ENCODE assay signal across 8 cellular contexts in the genomic region with DNA sequence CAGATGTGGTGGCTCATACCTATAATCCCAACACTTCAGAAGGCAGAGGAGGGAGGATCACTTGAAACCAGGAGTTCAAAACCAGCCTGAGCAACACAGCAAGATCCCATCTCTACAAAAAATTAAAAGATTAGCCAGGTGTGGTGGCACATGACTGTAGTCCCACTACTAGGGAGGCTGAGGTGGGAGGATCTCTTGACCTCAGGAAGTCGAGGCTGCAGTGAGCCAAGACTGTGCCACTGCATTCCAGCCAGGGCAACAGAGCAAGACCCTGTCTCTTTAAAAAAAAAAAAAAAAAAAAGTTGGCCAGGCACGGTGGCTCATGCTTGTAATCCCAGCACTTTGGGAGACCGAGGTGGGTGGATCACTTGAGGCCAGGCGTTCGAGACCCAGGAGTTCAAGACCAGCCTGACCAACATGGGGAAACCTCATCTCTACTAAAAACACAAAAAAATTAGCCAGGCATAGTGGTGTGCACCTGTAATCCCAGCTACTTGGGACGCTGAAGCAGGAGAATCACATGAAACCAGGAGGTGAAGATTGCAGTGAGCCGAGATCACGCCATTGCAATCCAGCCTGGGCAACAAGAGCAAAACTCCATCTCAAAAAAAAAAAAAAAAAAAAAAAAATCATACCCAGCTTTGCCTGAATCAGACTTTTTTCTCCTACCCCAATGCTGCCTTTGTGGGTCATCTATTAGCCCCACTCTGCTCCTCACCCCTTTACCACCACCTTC. TPM values are rescaled to one million over a fixed set of nuclear protein-coding genes. Genes with fewer than 3 reads are reported as not detected.
DNase-seq lines count a peak whose midpoint lies in the region; ATAC-seq and TF ChIP-seq lines count a peak whose summit lies in the region.
"Not testable (repeated sequence)": the region's sequence is repeated elsewhere in the genome, so short reads cannot be mapped to it uniquely, and the experiment has no call there.

No MANE protein-coding gene starts in this region.

- H3K27me3 ChIP-seq in A673 (replicated peaks; ENCODE audit: insufficient read depth, low read depth, low read length, poor library complexity); body of pancreas; right cardiac atrium (ENCODE audit: control insufficient read depth, insufficient read depth); sigmoid colon; transverse colon: not testable (repeated sequence)

- intact Hi-C loops in A673 (cut with micrococcal nuclease; ENCODE audit: unreplicated experiment); body of pancreas (cut with DNase I); right cardiac atrium (cut with DNase I); transverse colon (cut with DNase I; ENCODE audit: low total_unique reads): not testable (repeated sequence)
- intact Hi-C loops in sigmoid colon (cut with DNase I), result loop anchor here (2.0 kb wide), 1 partner anchor 33 kb away; no protein-coding TSS in a partner anchor

- BruUV-seq in A673 (replicated peaks; lab: Mats Ljungman, UMichigan), result not testable (repeated sequence)

- not testable (repeated sequence) for H3K36me3 ChIP-seq in A673 (ENCODE audit: insufficient read depth, low read length, poor library complexity, severe bottlenecking); body of pancreas (replicated peaks in 1 of 2; ENCODE audit: insufficient read depth in 1 of 2, low read depth in 2 of 2); sigmoid colon; transverse colon

- POLR2A ChIA-PET in A673 (lab: Charles Lee; ENCODE audit: low non-redundant PET); RWPE1 (lab: Yijun Ruan, JAX; ENCODE audit: low non-redundant PET): not testable (repeated sequence)

- H3K4me1 Mint-ChIP-seq in nephron, result peaks cover 56% of the 10 kb centered on the region

- H3K27ac Mint-ChIP-seq in nephron, result peak overlapping the region; percentile 96 to 97 (median 97)

- H3K4me1 ChIP-seq in A673 (ENCODE audit: insufficient read depth, low read length, poor library complexity, severe bottlenecking) (peaks cover 58% of the 10 kb centered on the region), body of pancreas (peaks cover 80% of the 10 kb centered on the region), right cardiac atrium (ENCODE audit: control insufficient read depth, insufficient read depth, low read length) (peaks cover 23% of the 10 kb centered on the region), sigmoid colon (peaks cover 4 to 80% (median 78%) of the 10 kb centered on the region in 4 donors), transverse colon (peaks cover 46 to 71% (median 51%) of the 10 kb centered on the region in 4 donors)

- H3K4me3 ChIP-seq in A673 (ENCODE audit: low read depth, low read length, poor library complexity, severe bottlenecking); body of pancreas; fibroblast of mammary gland (ENCODE audit: control insufficient read depth, low read depth, low read length); right cardiac atrium (ENCODE audit: low read length); sigmoid colon; transverse colon: not testable (repeated sequence)

- not testable (repeated sequence) for TF ChIP-seq EP300 in sigmoid colon (IDR thresholded peaks at IDR 0.05); transverse colon (IDR thresholded peaks at IDR 0.05; ENCODE audit: low read depth)

- 51 to 59% methylated on average over 8 of the region's 8 CpGs for WGBS in body of pancreas, 2 donors
- WGBS in right cardiac atrium, result 63% methylated on average over 8 of the region's 8 CpGs
- WGBS in sigmoid colon, 2 donors, result 73 to 83% methylated on average over 8 of the region's 8 CpGs
- WGBS in transverse colon (ENCODE audit: low coverage in 1 of 2), 2 donors, result 51 to 72% methylated on average over 7 to 8 of the region's 8 CpGs

- not testable (repeated sequence) for ATAC-seq in body of pancreas, right cardiac atrium

- not testable (repeated sequence) for H3K4me3 Mint-ChIP-seq in nephron

- CTCF ChIA-PET in A673 (lab: Charles Lee), result not testable (repeated sequence)
- CTCF ChIA-PET in RWPE1 (lab: Yijun Ruan, JAX), result interaction anchor here (0.7 kb wide), 1 partner anchor 8 kb away, joined by 3 read pairs; no protein-coding TSS in a partner anchor

- H3K27ac ChIP-seq in A673 (ENCODE audit: low read depth, low read length, poor library complexity, severe bottlenecking) (peak overlapping the region; percentile 69), RWPE1 (peak overlapping the region; percentile 34; the same call in 1 of the 2 replicates), body of pancreas (peak overlapping the region; percentile 53 to 80 (median 72)), right cardiac atrium (ENCODE audit: low read length) (peak overlapping the region; percentile 38), sigmoid colon (peak overlapping the region; percentile 69 to 82 (median 74)), transverse colon (peak overlapping the region in 3 of 4 donors; percentile 34 to 72 (median 62))

- peaks cover 12% of the 10 kb centered on the region for H3K9me3 Mint-ChIP-seq in nephron

- H3K27me3 Mint-ChIP-seq in nephron (ENCODE audit: low read depth), result not testable (repeated sequence)

- in situ Hi-C loops in transverse colon (cut with MboI; ENCODE audit: low pct_ligation_motif_present in 1 of 4, low pct_unique_long_range_greater_than_20kb in 1 of 4, low sequenced_read_pairs in 3 of 4), result not testable (repeated sequence)

- DNase-seq in A673 (ENCODE audit: low spot score); RWPE1 (ENCODE audit: low spot score); body of pancreas; right cardiac atrium; sigmoid colon; transverse colon: not testable (repeated sequence)
- peak; percentile 22 for DNase-seq in fibroblast of mammary gland (ENCODE audit: low read depth)

- not testable (repeated sequence) for H3K9me3 ChIP-seq in A673 (ENCODE audit: low read depth, low read length, poor library complexity, severe bottlenecking); body of pancreas; right cardiac atrium (ENCODE audit: control insufficient read depth, low read length); sigmoid colon; transverse colon

- TF ChIP-seq CTCF in A673 (conservative IDR thresholded peaks at IDR 0.05; ENCODE audit: low read depth, low read length); RWPE1 (conservative IDR thresholded peaks at IDR 0.05; ENCODE audit: low read depth); body of pancreas (IDR thresholded peaks at IDR 0.05); fibroblast of mammary gland (conservative IDR thresholded peaks at IDR 0.05; ENCODE audit: control insufficient read depth, insufficient read depth, low read depth, low read length); nephron (IDR thresholded peaks at IDR 0.05; ENCODE audit: unreplicated experiment in 3 of 3); sigmoid colon (IDR thresholded peaks at IDR 0.05); transverse colon (IDR thresholded peaks at IDR 0.05): not testable (repeated sequence)

- TF ChIP-seq POLR2A in body of pancreas (IDR thresholded peaks at IDR 0.05); sigmoid colon (IDR thresholded peaks at IDR 0.05); transverse colon (IDR thresholded peaks at IDR 0.05): not testable (repeated sequence)

- not testable (repeated sequence) for H3K36me3 Mint-ChIP-seq in nephron (ENCODE audit: low read depth)

RNA-seq across cellular contexts. Expression of a gene that starts 18.2 kb away (rescaled TPM):
- 18.7 and 22.0 TPM in 2 replicates for total RNA-seq in A673 (2021)
- 100 to 1,000 TPM in 1 of 2 donors, 10 to 100 TPM in 1; 57.6 to 124 TPM for total RNA-seq in body of pancreas
- 10 to 100 TPM; 43.4 to 51.6 (median 43.7) TPM for total RNA-seq in right cardiac atrium
- 44.4 TPM for polyA plus RNA-seq in right cardiac atrium
- total RNA-seq in sigmoid colon, result 10 to 100 TPM; 23.2 to 39.2 (median 34.9) TPM
- polyA plus RNA-seq in sigmoid colon, result 10 to 100 TPM in 2 of 3 donors, 1 to 10 TPM in 1; 7.8 to 60.8 (median 17.3) TPM
- 10 to 100 TPM; 11.1 to 38.1 (median 29.0) TPM for total RNA-seq in transverse colon
